In the genomic region with DNA sequence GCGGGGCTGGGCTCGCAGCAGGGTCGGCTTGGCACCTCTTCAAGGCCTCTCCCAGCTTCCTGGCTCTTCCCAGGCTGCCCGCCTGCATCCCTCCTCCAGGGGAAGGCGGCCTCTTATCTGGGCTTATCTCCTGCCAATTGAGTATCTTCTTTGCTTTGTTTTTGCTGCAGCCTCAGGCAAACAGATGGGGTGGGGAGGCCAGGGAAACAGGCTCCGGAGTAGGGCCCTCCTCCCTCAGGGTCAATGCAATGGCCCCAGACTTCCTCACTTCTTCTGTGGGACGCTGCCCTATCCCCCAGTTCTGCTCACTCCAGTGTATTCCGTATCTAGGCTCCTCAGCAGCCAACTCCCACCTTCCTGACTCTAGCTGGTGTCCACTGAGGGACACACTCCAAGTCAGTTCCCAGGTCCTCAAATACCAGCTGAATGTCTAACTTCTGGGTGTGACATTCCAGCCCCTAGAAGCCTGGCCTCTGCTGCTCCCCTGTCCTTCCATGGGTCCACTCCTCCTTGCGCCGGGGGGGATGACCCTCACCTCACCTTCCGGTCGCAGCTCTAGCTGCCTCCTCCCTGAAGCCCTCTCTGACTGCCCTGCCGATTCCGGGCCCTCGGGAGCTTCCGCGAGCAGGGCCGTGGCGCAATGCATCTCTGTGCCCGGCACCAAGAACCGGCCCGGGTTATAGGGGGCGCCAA, we compare ENCODE assay signal across 8 cellular contexts. TPM values are rescaled to one million over a fixed set of nuclear protein-coding genes. Genes with fewer than 3 reads are reported as not detected.
DNase-seq lines count a peak whose midpoint lies in the region; ATAC-seq lines count a peak whose summit lies in the region.

No MANE protein-coding gene starts in this region.

- ATAC-seq in GM19395 (IDR thresholded peaks at IDR 0.05; ENCODE audit: unreplicated experiment) = peak; percentile 9

- peaks cover 9% of the 10 kb centered on the region for H3K36me3 Mint-ChIP-seq in T-helper 1 cell treated with Interleukin-12 subunit alpha and Interleukin-12 subunit beta and Interleukin-4 antibody, amounts not matched to agents 30 μg/mL and 1 μg/mL, for 36 hours (ENCODE audit: low read depth)

- H3K9me3 ChIP-seq in ectodermal cell (ENCODE audit: control insufficient read depth, low read length) (no peaks in the 10 kb centered on the region), mesodermal cell (ENCODE audit: control insufficient read depth, low read length) (no peaks in the 10 kb centered on the region), subcutaneous abdominal adipose tissue (ENCODE audit: control insufficient read depth in 5 of 5, low read length in 5 of 5) (peaks cover 0 to 3% (median 0%) of the 10 kb centered on the region in 5 donors)

- H3K27me3 ChIP-seq in ectodermal cell (ENCODE audit: control insufficient read depth, insufficient read depth, low read length, poor library complexity, severe bottlenecking) (no peaks in the 10 kb centered on the region), subcutaneous abdominal adipose tissue (ENCODE audit: control insufficient read depth in 5 of 5, insufficient read depth in 4 of 5, low read length in 5 of 5) (peaks cover 0 to 13% (median 0%) of the 10 kb centered on the region in 5 donors)

- peak overlapping the region; percentile 90 for H3K27ac ChIP-seq in ectodermal cell (ENCODE audit: insufficient read depth, low read depth, low read length, poor library complexity, severe bottlenecking)
- peak overlapping the region; percentile 98 for H3K27ac ChIP-seq in mesodermal cell (ENCODE audit: low read depth, low read length, severe bottlenecking)
- H3K27ac ChIP-seq in subcutaneous abdominal adipose tissue (ENCODE audit: low read depth, low read length) = peak overlapping the region; percentile 99

- H3K4me1 Mint-ChIP-seq in T-helper 1 cell treated with Interleukin-12 subunit alpha and Interleukin-12 subunit beta and Interleukin-4 antibody, amounts not matched to agents 30 μg/mL and 1 μg/mL, for 36 hours (ENCODE audit: low read depth) = peaks cover 22% of the 10 kb centered on the region

- H3K4me3 ChIP-seq in ectodermal cell (ENCODE audit: insufficient read depth, low read depth, low read length) = peak overlapping the region; percentile 95
- H3K4me3 ChIP-seq in mesodermal cell (ENCODE audit: extremely low read depth, insufficient read depth, low read length, poor library complexity, severe bottlenecking) = peak overlapping the region; percentile 56
- peak overlapping the region; percentile 69 to 92 (median 76) for H3K4me3 ChIP-seq in subcutaneous abdominal adipose tissue (ENCODE audit: low read depth in 1 of 5, low read length in 5 of 5)

- H3K9me3 Mint-ChIP-seq in T-helper 1 cell treated with Interleukin-12 subunit alpha and Interleukin-12 subunit beta and Interleukin-4 antibody, amounts not matched to agents 30 μg/mL and 1 μg/mL, for 36 hours = no peaks in the 10 kb centered on the region

- H3K27me3 Mint-ChIP-seq in T-helper 1 cell treated with Interleukin-12 subunit alpha and Interleukin-12 subunit beta and Interleukin-4 antibody, amounts not matched to agents 30 μg/mL and 1 μg/mL, for 36 hours (ENCODE audit: low read depth) = no peaks in the 10 kb centered on the region

- WGBS in ectodermal cell, 2 experiments = 25 to 27% methylated on average over 23 of the region's 23 CpGs
- WGBS in mesodermal cell (ENCODE audit: insufficient coverage in 2 of 2), 2 experiments = 20 to 21% methylated on average over 22 of the region's 23 CpGs

- H3K27ac Mint-ChIP-seq in T-helper 1 cell treated with Interleukin-12 subunit alpha and Interleukin-12 subunit beta and Interleukin-4 antibody, amounts not matched to agents 30 μg/mL and 1 μg/mL, for 36 hours = peak overlapping the region; percentile 99

- H3K4me1 ChIP-seq in ectodermal cell (ENCODE audit: control insufficient read depth, insufficient read depth, low read length) (peaks cover 5% of the 10 kb centered on the region), mesodermal cell (ENCODE audit: control insufficient read depth, insufficient read depth, low read length, poor library complexity, severe bottlenecking) (peaks cover 24% of the 10 kb centered on the region), subcutaneous abdominal adipose tissue (ENCODE audit: control insufficient read depth in 5 of 5, insufficient read depth in 5 of 5, low read length in 5 of 5) (peaks cover 26 to 50% (median 36%) of the 10 kb centered on the region in 5 donors)

- DNase-seq in COLO668 (lab: John Stamatoyannopoulos, UW; ENCODE audit: unreplicated experiment) (peak; percentile 56), HUDEP-2 (lab: John Stamatoyannopoulos, UW; ENCODE audit: unreplicated experiment in 76 of 76) (peak in 57 of 76 experiments; percentile 10 to 72 (median 42)), cerebellar nuclear complex (lab: John Stamatoyannopoulos, UW) (no peak)

- peak overlapping the region; percentile 35 to 91 (median 89) for H3K9ac ChIP-seq in subcutaneous abdominal adipose tissue (ENCODE audit: low read length in 5 of 5)

- H3K36me3 ChIP-seq in ectodermal cell (ENCODE audit: control insufficient read depth, insufficient read depth, low read length) (peaks cover 3% of the 10 kb centered on the region), mesodermal cell (ENCODE audit: control insufficient read depth, insufficient read depth, low read length) (peaks cover 47% of the 10 kb centered on the region), subcutaneous abdominal adipose tissue (ENCODE audit: control insufficient read depth in 5 of 5, insufficient read depth in 5 of 5, low read length in 5 of 5) (peaks cover 0 to 27% (median 24%) of the 10 kb centered on the region in 5 donors)

- H3K4me3 Mint-ChIP-seq in T-helper 1 cell treated with Interleukin-12 subunit alpha and Interleukin-12 subunit beta and Interleukin-4 antibody, amounts not matched to agents 30 μg/mL and 1 μg/mL, for 36 hours = peak overlapping the region; percentile 89

RNA-seq across cellular contexts. Expression of a gene that starts 15.6 kb away (rescaled TPM):
- polyA plus RNA-seq in ectodermal cell (2013, experiment 1 of 4) = 43.7 TPM
- 45.6 TPM for polyA plus RNA-seq in ectodermal cell (2013, experiment 2 of 4)
- 38.7 TPM for polyA plus RNA-seq in ectodermal cell (2013, experiment 3 of 4)
- 41.5 TPM for polyA plus RNA-seq in ectodermal cell (2013, experiment 4 of 4)
- 48.0 TPM for polyA plus RNA-seq in mesodermal cell (2013, experiment 1 of 2)
- 44.6 TPM for polyA plus RNA-seq in mesodermal cell (2013, experiment 2 of 2)

RNA-seq across cellular contexts. Expression of a gene that starts 16.8 kb away (rescaled TPM):
- polyA plus RNA-seq in ectodermal cell (2013, experiment 1 of 4) = 48.3 TPM
- 47.1 TPM for polyA plus RNA-seq in ectodermal cell (2013, experiment 2 of 4)
- 38.3 TPM for polyA plus RNA-seq in ectodermal cell (2013, experiment 3 of 4)
- 41.9 TPM for polyA plus RNA-seq in ectodermal cell (2013, experiment 4 of 4)
- 34.8 TPM for polyA plus RNA-seq in mesodermal cell (2013, experiment 1 of 2)
- polyA plus RNA-seq in mesodermal cell (2013, experiment 2 of 2) = 29.7 TPM

RNA-seq across cellular contexts. Expression of a gene that starts 17.5 kb away (rescaled TPM):
- polyA plus RNA-seq in ectodermal cell (2013, experiment 1 of 4) = 45.4 TPM
- polyA plus RNA-seq in ectodermal cell (2013, experiment 2 of 4) = 44.5 TPM
- polyA plus RNA-seq in ectodermal cell (2013, experiment 3 of 4) = 29.6 TPM
- polyA plus RNA-seq in ectodermal cell (2013, experiment 4 of 4) = 29.3 TPM
- 31.8 TPM for polyA plus RNA-seq in mesodermal cell (2013, experiment 1 of 2)
- 29.5 TPM for polyA plus RNA-seq in mesodermal cell (2013, experiment 2 of 2)

RNA-seq across cellular contexts. Expression of a gene that starts 22.1 kb away (rescaled TPM):
- polyA plus RNA-seq in ectodermal cell (2013, experiment 1 of 4) = 162 TPM
- polyA plus RNA-seq in ectodermal cell (2013, experiment 2 of 4) = 147 TPM
- polyA plus RNA-seq in ectodermal cell (2013, experiment 3 of 4) = 181 TPM
- 175 TPM for polyA plus RNA-seq in ectodermal cell (2013, experiment 4 of 4)
- 310 TPM for polyA plus RNA-seq in mesodermal cell (2013, experiment 1 of 2)
- polyA plus RNA-seq in mesodermal cell (2013, experiment 2 of 2) = 253 TPM

RNA-seq across cellular contexts. Expression of a gene that starts 22.3 kb away (rescaled TPM):
- not detected for polyA plus RNA-seq in ectodermal cell (2013, experiment 1 of 4)
- polyA plus RNA-seq in ectodermal cell (2013, experiment 2 of 4) = 0.27 TPM
- polyA plus RNA-seq in ectodermal cell (2013, experiment 3 of 4) = 0.21 TPM
- polyA plus RNA-seq in ectodermal cell (2013, experiment 4 of 4) = 0.57 TPM
- polyA plus RNA-seq in mesodermal cell (2013, experiment 1 of 2) = not detected
- not detected for polyA plus RNA-seq in mesodermal cell (2013, experiment 2 of 2)

Comparison
In these comparisons a context has a peak if more than half of its experiments do, and no peak if none do; other contexts are left out.
1. DNase-seq: peak in COLO668 (single experiment) and HUDEP-2 (57 of 76); none in cerebellar nuclear complex (0 of 2).
2. Peak in every context shown above with its lines, with median percentiles within 50 percentile points of each other: H3K27ac ChIP-seq and H3K4me3 ChIP-seq.